In genomic region chr13:109412232-109412935, GRCh38 we compare ENCODE assay signal across 8 cellular contexts.
DNase-seq lines count a peak whose midpoint lies in the region; ATAC-seq and TF ChIP-seq lines count a peak whose summit lies in the region.

No MANE protein-coding gene starts in this region.

- no peaks in the 10 kb centered on the region for H3K27me3 ChIP-seq in HL-60 (ENCODE audit: insufficient read depth, poor library complexity, severe bottlenecking)

- no peaks in the 10 kb centered on the region for H3K4me1 Mint-ChIP-seq in stimulated activated effector memory CD8-positive, alpha-beta T cell treated with anti-CD3 and anti-CD28 coated beads, Interleukin-12 subunit alpha, Interleukin-12 subunit beta, amount 100 ng/mL, for 72 hours

- DNase-seq in HL-60 (ENCODE audit: low read depth in 1 of 2, low spot score in 1 of 2) = peak in 1 of 2 experiments; percentile 93
- DNase-seq in NOMO-1 treated with dmso at 0.1 percent for 144 hours (lab: John Stamatoyannopoulos, UW; ENCODE audit: unreplicated experiment) = peak; percentile 59
- peak; percentile 37 for DNase-seq in fibroblast of peridontal ligament (ENCODE audit: extremely low read depth)
- DNase-seq in nucleus accumbens (lab: John Stamatoyannopoulos, UW) = peak in 40 of 56 donors; percentile 6 to 61 (median 28)
- no peak for DNase-seq in DMS79 treated with DMSO at 0.1 percent for 48 hours (lab: John Stamatoyannopoulos, UW)
- no peak for DNase-seq in activated T-cell treated with anti-CD3 and anti-CD28 coated beads for 4 hours
- DNase-seq in stimulated activated effector memory CD8-positive, alpha-beta T cell treated with anti-CD3 and anti-CD28 coated beads, Interleukin-12 subunit alpha, Interleukin-12 subunit beta, amount 100 ng/mL, for 72 hours (ENCODE audit: low spot score in 2 of 2) = no peak

- H3K36me3 Mint-ChIP-seq in stimulated activated effector memory CD8-positive, alpha-beta T cell treated with anti-CD3 and anti-CD28 coated beads, Interleukin-12 subunit alpha, Interleukin-12 subunit beta, amount 100 ng/mL, for 72 hours = no peaks in the 10 kb centered on the region

- H3K27ac ChIP-seq in HL-60 (replicated peaks) = peak overlapping the region; percentile 85

- no peak overlapping the region for H3K4me3 ChIP-seq in HL-60 (replicated peaks; ENCODE audit: insufficient read depth, low read length)

- H3K4me3 Mint-ChIP-seq in stimulated activated effector memory CD8-positive, alpha-beta T cell treated with anti-CD3 and anti-CD28 coated beads, Interleukin-12 subunit alpha, Interleukin-12 subunit beta, amount 100 ng/mL, for 72 hours = no peak overlapping the region

- peaks cover 5% of the 10 kb centered on the region for H3K9me3 Mint-ChIP-seq in stimulated activated effector memory CD8-positive, alpha-beta T cell treated with anti-CD3 and anti-CD28 coated beads, Interleukin-12 subunit alpha, Interleukin-12 subunit beta, amount 100 ng/mL, for 72 hours

- no peak for ATAC-seq in HG03432 (IDR thresholded peaks at IDR 0.05; ENCODE audit: unreplicated experiment)
- no peak for ATAC-seq in stimulated activated effector memory CD8-positive, alpha-beta T cell treated with anti-CD3 and anti-CD28 coated beads, Interleukin-12 subunit alpha, Interleukin-12 subunit beta, amount 100 ng/mL, for 72 hours

- no peak overlapping the region for H3K27ac Mint-ChIP-seq in stimulated activated effector memory CD8-positive, alpha-beta T cell treated with anti-CD3 and anti-CD28 coated beads, Interleukin-12 subunit alpha, Interleukin-12 subunit beta, amount 100 ng/mL, for 72 hours

- no peak for TF ChIP-seq CTCF in HL-60 (IDR thresholded peaks at IDR 0.05; ENCODE audit: insufficient read depth, low read length)

Comparison
In these comparisons a context has a peak if more than half of its experiments do, and no peak if none do; other contexts are left out.
1. DNase-seq: peak in NOMO-1 treated with dmso at 0.1 percent for 144 hours (single experiment), fibroblast of peridontal ligament (single experiment) and nucleus accumbens (40 of 56); none in DMS79 treated with DMSO at 0.1 percent for 48 hours (single experiment), activated T-cell treated with anti-CD3 and anti-CD28 coated beads for 4 hours (single experiment) and stimulated activated effector memory CD8-positive, alpha-beta T cell treated with anti-CD3 and anti-CD28 coated beads, Interleukin-12 subunit alpha, Interleukin-12 subunit beta, amount 100 ng/mL, for 72 hours (0 of 2).